In genomic region chr10:79400567-79401004, GRCh38 we compare ENCODE assay signal across 9 cellular contexts. TPM values are rescaled to one million over a fixed set of nuclear protein-coding genes. Genes with fewer than 3 reads are reported as not detected.
DNase-seq lines count a peak whose midpoint lies in the region; ATAC-seq, FAIRE-seq and TF ChIP-seq lines count a peak whose summit lies in the region.
"Had no signal": no experiment of that assay in that cellular context is flagged by ENCODE, and none has a peak within 500 bp of the region (broad histone marks: within the 10 kb centered on the region; RNA-seq: fewer than 3 reads in every experiment).

No MANE protein-coding gene starts in this region.

- peak; percentile 52 for ATAC-seq in GM21723 (IDR thresholded peaks at IDR 0.05; ENCODE audit: unreplicated experiment)
- no peak for ATAC-seq in GM18858 (IDR thresholded peaks at IDR 0.05; ENCODE audit: unreplicated experiment)

- H3K36me3 ChIP-seq in OCI-LY3 (replicated peaks; ENCODE audit: low read depth, low read length) (no peaks in the 10 kb centered on the region), right atrium auricular region (no peaks in the 10 kb centered on the region)

- FAIRE-seq in D721Med (lab: Jason Lieb, UNC), result no peak

- DNase-seq in D721Med (ENCODE audit: insufficient read length, low spot score), result peak; percentile 55
- DNase-seq in activated gamma-delta T cell treated with anti-CD3 and anti-CD28 coated beads, Interleukin-2, amount 50 U/mL, for 16 hours (ENCODE audit: low read depth), result peak; percentile 20
- DNase-seq in right atrium auricular region (ENCODE audit: low spot score), result no peak
- DNase-seq in stimulated activated CD4-positive, alpha-beta T cell treated with anti-CD3 and anti-CD28 coated beads, Interleukin-2, amount 100 ng/mL, for 48 hours, result peak; percentile 64 to 71
- no peak for DNase-seq in NCI-H1694 (lab: John Stamatoyannopoulos, UW)
- DNase-seq: naive B cell had no signal

- no peaks in the 10 kb centered on the region for H4K20me1 ChIP-seq in OCI-LY3 (ENCODE audit: insufficient read depth, low read length)

- H2AFZ ChIP-seq in OCI-LY3 (ENCODE audit: low read depth, low read length), result no peak overlapping the region

- H3K4me2 ChIP-seq in OCI-LY3 (ENCODE audit: low read length), result no peak overlapping the region

- no peak overlapping the region for H3K4me3 ChIP-seq in OCI-LY3 (ENCODE audit: low read length)
- H3K4me3 ChIP-seq in right atrium auricular region, result no peak overlapping the region

- no peaks in the 10 kb centered on the region for H3K79me2 ChIP-seq in OCI-LY3 (ENCODE audit: low read length)

- no peaks in the 10 kb centered on the region for H3K27me3 ChIP-seq in OCI-LY3 (ENCODE audit: low read depth, low read length)
- H3K27me3 ChIP-seq in right atrium auricular region, result no peaks in the 10 kb centered on the region

- no peaks in the 10 kb centered on the region for H3K4me1 ChIP-seq in OCI-LY3 (ENCODE audit: low read length)
- H3K4me1 ChIP-seq in right atrium auricular region, result no peaks in the 10 kb centered on the region

- no peak overlapping the region for H3K9ac ChIP-seq in OCI-LY3 (ENCODE audit: low read length)

- TF ChIP-seq CTCF in D721Med (IDR thresholded peaks at IDR 0.05; ENCODE audit: insufficient read depth, missing control alignments), result peak; percentile 63
- peak; percentile 65 for TF ChIP-seq CTCF in OCI-LY3 (IDR thresholded peaks at IDR 0.05; ENCODE audit: low read depth, low read length)
- TF ChIP-seq CTCF in right atrium auricular region (IDR thresholded peaks at IDR 0.05), result peak in 1 of 2 donors; percentile 74

- H3K9me3 ChIP-seq in OCI-LY3 (ENCODE audit: insufficient read depth, low read length) (no peaks in the 10 kb centered on the region), right atrium auricular region (no peaks in the 10 kb centered on the region)

- no peak overlapping the region for H3K27ac ChIP-seq in OCI-LY3 (ENCODE audit: low read length)
- H3K27ac ChIP-seq in right atrium auricular region, result peak overlapping the region; percentile 79 to 94

RNA-seq across cellular contexts. Expression of gene ZCCHC24, which starts 44.8 kb away (rescaled TPM):
- 10 to 100 TPM; 45.6 to 85.9 TPM for total RNA-seq in right atrium auricular region

RNA-seq across cellular contexts. Expression of gene PPIF, which starts 53.3 kb away (rescaled TPM):
- total RNA-seq in right atrium auricular region, result 10 to 100 TPM; 63.0 to 87.6 TPM

Comparison
In these comparisons a context has a peak if more than half of its experiments do, and no peak if none do; other contexts are left out.
1. DNase-seq: peak in D721Med (single experiment), activated gamma-delta T cell treated with anti-CD3 and anti-CD28 coated beads, Interleukin-2, amount 50 U/mL, for 16 hours (single experiment) and stimulated activated CD4-positive, alpha-beta T cell treated with anti-CD3 and anti-CD28 coated beads, Interleukin-2, amount 100 ng/mL, for 48 hours (2 of 2); none in right atrium auricular region (single experiment) and NCI-H1694 (single experiment).